ENCODE assay signal across 8 cellular contexts in the genomic region with DNA sequence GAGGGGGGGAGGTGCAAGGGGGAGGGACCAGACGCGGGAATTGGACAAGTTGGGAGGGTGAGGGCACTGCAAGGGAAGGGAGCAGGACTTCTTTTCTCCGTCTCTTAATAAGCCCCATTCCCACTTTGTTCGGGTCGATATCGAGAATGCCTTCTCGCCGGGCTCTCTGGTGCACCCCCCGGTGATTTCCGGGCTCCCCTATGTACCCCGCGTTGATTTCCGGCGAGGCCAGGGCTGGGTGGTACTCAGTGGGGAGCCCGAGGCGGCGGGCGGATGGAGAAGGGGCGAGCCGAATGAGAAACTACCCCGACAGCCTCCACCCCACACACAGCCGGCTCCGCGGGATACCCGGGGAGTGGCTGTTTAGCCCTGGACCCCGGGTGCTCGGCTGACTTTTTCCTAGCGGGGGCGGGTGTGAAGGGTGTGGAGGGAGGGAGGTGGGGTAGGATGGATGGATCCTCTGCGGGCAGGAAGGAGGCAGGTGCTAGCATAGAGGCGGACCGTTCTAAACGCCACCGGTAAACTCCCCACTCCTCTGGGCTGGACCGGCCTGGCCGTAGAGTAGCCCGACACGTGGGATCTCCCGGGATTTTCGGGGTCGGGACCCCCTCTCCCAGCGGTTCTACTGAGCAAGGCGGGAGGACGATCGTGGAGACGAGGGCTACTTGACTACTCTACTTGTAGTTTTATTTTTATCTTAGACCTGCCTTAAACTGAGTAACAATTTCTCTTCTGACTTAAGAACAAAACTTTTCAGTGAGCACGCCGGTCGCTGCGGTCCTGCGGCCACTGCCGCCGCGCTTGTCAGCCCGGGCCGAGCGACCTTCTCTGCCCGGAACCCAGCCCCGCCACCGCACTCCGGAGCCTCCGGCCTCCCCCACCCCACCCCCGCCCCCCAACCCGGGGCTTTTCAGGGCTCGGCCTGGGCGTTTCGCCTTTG. TPM values are rescaled to one million over a fixed set of nuclear protein-coding genes. Genes with fewer than 3 reads are reported as not detected.
DNase-seq lines count a peak whose midpoint lies in the region; ATAC-seq and TF ChIP-seq lines count a peak whose summit lies in the region.

No MANE protein-coding gene starts in this region.

- H3K9me3 Mint-ChIP-seq in stimulated activated memory B cell treated with anti-CD40 and anti-IgM and Interleukin-4, amounts not matched to agents 10 μg/mL and 1 μg/mL and 100 μg/mL, for 72 hours, result no peaks in the 10 kb centered on the region

- H3K27me3 ChIP-seq in kidney epithelial cell (ENCODE audit: control insufficient read depth, insufficient read depth, low read length), result peaks cover 67% of the 10 kb centered on the region

- H3K9ac ChIP-seq in ES-I3 (ENCODE audit: low read depth, low read length), result peak overlapping the region; percentile 72; the same call in 1 of the 2 replicates

- H3K4me3 Mint-ChIP-seq in stimulated activated memory B cell treated with anti-CD40 and anti-IgM and Interleukin-4, amounts not matched to agents 10 μg/mL and 1 μg/mL and 100 μg/mL, for 72 hours, result peak overlapping the region; percentile 86

- no peaks in the 10 kb centered on the region for H3K36me3 ChIP-seq in ES-I3 (ENCODE audit: insufficient read depth, low read length)
- no peaks in the 10 kb centered on the region for H3K36me3 ChIP-seq in kidney epithelial cell (ENCODE audit: control insufficient read depth, insufficient read depth, low read length)

- no peaks in the 10 kb centered on the region for H3K9me3 ChIP-seq in ES-I3 (ENCODE audit: control insufficient read depth, insufficient read depth, low read length)

- no peaks in the 10 kb centered on the region for H3K36me3 Mint-ChIP-seq in stimulated activated memory B cell treated with anti-CD40 and anti-IgM and Interleukin-4, amounts not matched to agents 10 μg/mL and 1 μg/mL and 100 μg/mL, for 72 hours

- peak; percentile 64 for ATAC-seq in stimulated activated memory B cell treated with anti-CD40 and anti-IgM and Interleukin-4, amounts not matched to agents 10 μg/mL and 1 μg/mL and 100 μg/mL, for 72 hours
- ATAC-seq in GM19397 (IDR thresholded peaks at IDR 0.05; ENCODE audit: unreplicated experiment) (no peak), HG02610 (IDR thresholded peaks at IDR 0.05; ENCODE audit: unreplicated experiment) (no peak), HG03095 (IDR thresholded peaks at IDR 0.05; ENCODE audit: unreplicated experiment) (no peak)

- H3K4me3 ChIP-seq in kidney epithelial cell (ENCODE audit: low read depth, low read length), result peak overlapping the region; percentile 38

- H3K27ac Mint-ChIP-seq in stimulated activated memory B cell treated with anti-CD40 and anti-IgM and Interleukin-4, amounts not matched to agents 10 μg/mL and 1 μg/mL and 100 μg/mL, for 72 hours, result peak overlapping the region; percentile 40

- peaks cover 23% of the 10 kb centered on the region for H3K27me3 Mint-ChIP-seq in stimulated activated memory B cell treated with anti-CD40 and anti-IgM and Interleukin-4, amounts not matched to agents 10 μg/mL and 1 μg/mL and 100 μg/mL, for 72 hours

- DNase-seq in NCI-H460 (ENCODE audit: extremely low read depth, low read depth), result peak; percentile 6
- DNase-seq in astrocyte of the hippocampus (ENCODE audit: low read depth, low spot score), result peak; percentile 69
- no peak for DNase-seq in kidney epithelial cell (ENCODE audit: low read depth)

- peaks cover 7% of the 10 kb centered on the region; the same call in 1 of the 2 replicates for H3K4me1 ChIP-seq in ES-I3 (ENCODE audit: insufficient read depth, low read length)

- peaks cover 44% of the 10 kb centered on the region for H3K4me1 Mint-ChIP-seq in stimulated activated memory B cell treated with anti-CD40 and anti-IgM and Interleukin-4, amounts not matched to agents 10 μg/mL and 1 μg/mL and 100 μg/mL, for 72 hours

- TF ChIP-seq CTCF in kidney epithelial cell (IDR thresholded peaks at IDR 0.05; ENCODE audit: insufficient read depth, low read length, poor library complexity, severe bottlenecking), result no peak

RNA-seq across cellular contexts. Expression of a gene that starts 1.0 kb away (rescaled TPM):
- 60.9 and 65.9 TPM in 2 replicates for total RNA-seq in NCI-H460 (2014; rRNA removed; shearing (Covaris generic))
- polyA plus RNA-seq in NCI-H460 (2014; cell fraction: nucleus; rRNA removed), result 116 and 243 TPM in 2 replicates
- 112 and 127 TPM in 2 replicates for total RNA-seq in kidney epithelial cell

RNA-seq across cellular contexts. Expression of a gene that starts 51.0 kb away (rescaled TPM):
- 46.7 and 52.4 TPM in 2 replicates for total RNA-seq in NCI-H460 (2014; rRNA removed; shearing (Covaris generic))
- polyA plus RNA-seq in NCI-H460 (2014; cell fraction: nucleus; rRNA removed), result 42.0 and 63.8 TPM in 2 replicates
- 64.8 and 77.6 TPM in 2 replicates for total RNA-seq in kidney epithelial cell
